In genomic region chr13:45417790-45418534, GRCh38 we compare ENCODE assay signal across 8 cellular contexts. TPM values are rescaled to one million over a fixed set of nuclear protein-coding genes. Genes with fewer than 3 reads are reported as not detected.
DNase-seq lines count a peak whose midpoint lies in the region; ATAC-seq and TF ChIP-seq lines count a peak whose summit lies in the region.

TSS of gene SLC25A30 (minus strand) at chr13:45418373. CDS start at chr13:45411425, 6,948 bp downstream.

- no peaks in the 10 kb centered on the region for H3K36me3 ChIP-seq in HUES6 (ENCODE audit: control insufficient read depth, insufficient read depth, low read length)
- H3K36me3 ChIP-seq in mucosa of descending colon (ENCODE audit: low read depth): no peaks in the 10 kb centered on the region

- DNase-seq in Calu3: peak; percentile 90
- peak; percentile 67 for DNase-seq in OCI-M2 (lab: John Stamatoyannopoulos, UW; ENCODE audit: unreplicated experiment)
- DNase-seq in activated T-cell treated with anti-CD3 and anti-CD28 coated beads for 4 hours: peak; percentile 89
- DNase-seq in epithelial cell of prostate (ENCODE audit: low read depth, low spot score): no peak
- DNase-seq in mucosa of descending colon: peak; percentile 95 to 97 (median 96)
- DNase-seq in stimulated activated CD8-positive, alpha-beta memory T cell treated with anti-CD3 and anti-CD28 coated beads, Interleukin-4, amount 100 ng/mL, for 24 hours (ENCODE audit: low read depth): peak; percentile 92

- H3K9me3 ChIP-seq in HUES6 (ENCODE audit: control insufficient read depth, insufficient read depth, low read depth, low read length): no peaks in the 10 kb centered on the region
- no peaks in the 10 kb centered on the region for H3K9me3 ChIP-seq in mucosa of descending colon

- H3K9ac ChIP-seq in HUES6 (ENCODE audit: low read length): peak within 1 kb of the TSS; percentile 75

- H3K36me3 Mint-ChIP-seq in Calu3 (ENCODE audit: insufficient read depth, unreplicated experiment): peaks cover 32% of the 10 kb centered on the region

- no TSS peak for BruUV-seq in Calu3 (replicated peaks; lab: Mats Ljungman, UMichigan)

- intact Hi-C loops in Calu3 (cut with micrococcal nuclease; ENCODE audit: unreplicated experiment): loop anchor here (5.0 kb wide), 1 partner anchor 49 kb away; no protein-coding TSS in a partner anchor
- intact Hi-C loops in mucosa of descending colon (cut with DNase I, micrococcal nuclease): no loop called here

- H3K4me3 ChIP-seq in HUES6 (ENCODE audit: low read depth, low read length) (peak within 1 kb of the TSS; percentile 90), mucosa of descending colon (peak within 1 kb of the TSS; percentile 63)

- H3K27me3 ChIP-seq in HUES6 (ENCODE audit: control insufficient read depth, insufficient read depth, low read length): no peaks in the 10 kb centered on the region

- peaks cover 14% of the 10 kb centered on the region for H3K4me1 ChIP-seq in HUES6 (ENCODE audit: control insufficient read depth, insufficient read depth, low read length)
- H3K4me1 ChIP-seq in mucosa of descending colon (ENCODE audit: low read depth): peaks cover 16% of the 10 kb centered on the region

- CTCF ChIA-PET in Calu3 (lab: Charles Lee): interaction anchor here (1.0 kb wide), 1 partner anchor 51 kb away, joined by 3 read pairs; no protein-coding TSS in a partner anchor

- ATAC-seq in GM21390 (IDR thresholded peaks at IDR 0.05; ENCODE audit: unreplicated experiment): peak; percentile 90
- peak; percentile 88 for ATAC-seq in mucosa of descending colon

- no peaks in the 10 kb centered on the region for H3K27me3 Mint-ChIP-seq in Calu3 (ENCODE audit: unreplicated experiment)

- no peaks in the 10 kb centered on the region for H3K9me3 Mint-ChIP-seq in Calu3 (ENCODE audit: low read depth, unreplicated experiment)

- peak within 1 kb of the TSS; percentile 80 for H3K4me3 Mint-ChIP-seq in Calu3 (ENCODE audit: low read depth, unreplicated experiment)

- H3K27ac Mint-ChIP-seq in Calu3 (ENCODE audit: unreplicated experiment): peak within 1 kb of the TSS; percentile 92

- no peak for TF ChIP-seq CTCF in Calu3 (IDR thresholded peaks at IDR 0.05; ENCODE audit: unreplicated experiment)
- TF ChIP-seq CTCF in mucosa of descending colon (IDR thresholded peaks at IDR 0.05): no peak

- H3K4me1 Mint-ChIP-seq in Calu3 (ENCODE audit: low read depth, unreplicated experiment): peaks cover 7% of the 10 kb centered on the region

- H3K27ac ChIP-seq in HUES6 (ENCODE audit: low read depth, low read length): peak within 1 kb of the TSS; percentile 56; the same call in 1 of the 2 replicates
- peak within 1 kb of the TSS; percentile 71 for H3K27ac ChIP-seq in epithelial cell of prostate

RNA-seq across cellular contexts. Expression of gene SLC25A30, which starts in this region (rescaled TPM):
- 16.6 and 18.2 TPM in 2 replicates for total RNA-seq in Calu3 (2022)
- 10 to 100 TPM; 10.5 to 20.0 (median 13.6) TPM for total RNA-seq in mucosa of descending colon
